15 cellular contexts compared by ENCODE assay signal in the genomic region with DNA sequence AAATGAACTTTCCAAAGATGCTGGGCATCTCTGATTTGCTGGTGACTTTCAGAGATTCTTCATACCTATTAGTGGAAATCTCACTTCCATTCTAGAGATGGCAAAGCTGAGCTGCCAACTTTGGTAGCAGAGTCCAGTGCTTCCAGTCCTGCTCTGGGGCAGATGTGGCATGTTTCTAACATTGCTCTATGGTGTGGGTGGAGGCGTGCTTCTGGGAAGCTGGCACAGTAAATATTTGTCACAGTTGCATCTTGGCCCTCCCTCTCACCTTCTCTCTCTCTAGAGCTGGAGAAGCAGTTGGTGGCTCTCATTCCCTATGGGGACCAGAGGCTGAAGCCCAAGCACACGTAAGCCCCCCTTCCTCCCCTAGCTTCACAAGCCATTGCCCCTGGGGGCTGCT.
A peak's percentile ranks its signal among the peaks of the same experiment; 100 is the strongest.
DNase-seq lines count a peak whose midpoint lies in the region; ATAC-seq and TF ChIP-seq lines count a peak whose summit lies in the region.
"Had no signal": no experiment of that assay in that cellular context is flagged by ENCODE, and none has a peak within 500 bp of the region (broad histone marks: within the 10 kb centered on the region; RNA-seq: fewer than 3 reads in every experiment).

No MANE protein-coding gene starts in this region.

- H3K9me3 ChIP-seq in neutrophil: no peaks in the 10 kb centered on the region

- peak overlapping the region; percentile 31 for H3K27ac Mint-ChIP-seq in T-helper 1 cell treated with Interleukin-12 subunit alpha and Interleukin-12 subunit beta and Interleukin-4 antibody, amounts not matched to agents 30 μg/mL and 1 μg/mL, for 36 hours
- peak overlapping the region; percentile 100 for H3K27ac Mint-ChIP-seq in dendritic cell treated with granulocyte-macrophage colony-stimulating factor and Interleukin-4, amounts not matched to agents 40 ng/mL and 50 ng/mL, for 4 days

- H3K4me1 Mint-ChIP-seq in T-helper 1 cell treated with Interleukin-12 subunit alpha and Interleukin-12 subunit beta and Interleukin-4 antibody, amounts not matched to agents 30 μg/mL and 1 μg/mL, for 36 hours (ENCODE audit: low read depth): peaks cover 43% of the 10 kb centered on the region
- H3K4me1 Mint-ChIP-seq in dendritic cell treated with granulocyte-macrophage colony-stimulating factor and Interleukin-4, amounts not matched to agents 40 ng/mL and 50 ng/mL, for 4 days (ENCODE audit: low read depth): peaks cover 67% of the 10 kb centered on the region

- no peak for TF ChIP-seq CTCF in KMS-11 (conservative IDR thresholded peaks at IDR 0.05; ENCODE audit: low read depth, low read length)
- no peak for TF ChIP-seq CTCF in neutrophil (IDR thresholded peaks at IDR 0.05)

- H3K27me3 Mint-ChIP-seq in T-helper 1 cell treated with Interleukin-12 subunit alpha and Interleukin-12 subunit beta and Interleukin-4 antibody, amounts not matched to agents 30 μg/mL and 1 μg/mL, for 36 hours (ENCODE audit: low read depth): no peaks in the 10 kb centered on the region
- H3K27me3 Mint-ChIP-seq in dendritic cell treated with granulocyte-macrophage colony-stimulating factor and Interleukin-4, amounts not matched to agents 40 ng/mL and 50 ng/mL, for 4 days: no peaks in the 10 kb centered on the region

- no peak overlapping the region for H3K9ac ChIP-seq in KMS-11

- H3K27ac ChIP-seq in KMS-11 (no peak overlapping the region), neutrophil (peak overlapping the region; percentile 69)
- H3K27ac ChIP-seq: epithelial cell of prostate had no signal

- no peaks in the 10 kb centered on the region for H3K79me2 ChIP-seq in KMS-11 (ENCODE audit: insufficient read depth, low read depth)

- ATAC-seq in HG03139 (IDR thresholded peaks at IDR 0.05; ENCODE audit: unreplicated experiment) (no peak), GM21390 (IDR thresholded peaks at IDR 0.05; ENCODE audit: unreplicated experiment) (no peak)
- ATAC-seq: Panc1 had no signal

- no peak overlapping the region for H2AFZ ChIP-seq in KMS-11 (ENCODE audit: low read depth)

- no peaks in the 10 kb centered on the region for H4K20me1 ChIP-seq in KMS-11 (ENCODE audit: insufficient read depth)

- no peaks in the 10 kb centered on the region for H3K36me3 ChIP-seq in KMS-11 (ENCODE audit: insufficient read depth)
- H3K36me3 ChIP-seq in neutrophil: peaks cover 84% of the 10 kb centered on the region

- DNase-seq in T-helper 1 cell (no peak), SHP77 treated with DMSO at 0.1 percent for 48 hours (lab: John Stamatoyannopoulos, UW) (no peak)
- DNase-seq: 8988T, Calu3, HCEC 1CT, NCI-H1694 treated with DMSO at 0.1 percent for 48 hours, NCI-H526 had no signal

- H3K36me3 Mint-ChIP-seq in T-helper 1 cell treated with Interleukin-12 subunit alpha and Interleukin-12 subunit beta and Interleukin-4 antibody, amounts not matched to agents 30 μg/mL and 1 μg/mL, for 36 hours (ENCODE audit: low read depth): peaks cover 31% of the 10 kb centered on the region
- peaks cover 98% of the 10 kb centered on the region for H3K36me3 Mint-ChIP-seq in dendritic cell treated with granulocyte-macrophage colony-stimulating factor and Interleukin-4, amounts not matched to agents 40 ng/mL and 50 ng/mL, for 4 days (ENCODE audit: low read depth)

- intact Hi-C loops in dendritic cell treated with granulocyte-macrophage colony-stimulating factor and Interleukin-4, amounts not matched to agents 40 ng/mL and 50 ng/mL, for 4 days (cut with micrococcal nuclease): no loop called here

- no peak overlapping the region for H3K4me3 ChIP-seq in KMS-11 (IDR thresholded peaks at IDR 0.05; ENCODE audit: insufficient read depth, low read depth, low read length)
- H3K4me3 ChIP-seq in neutrophil (ENCODE audit: low read depth in 1 of 2, low read length in 1 of 2): no peak overlapping the region

- peak overlapping the region; percentile 70; the same call in 1 of the 2 replicates for H3K4me2 ChIP-seq in KMS-11

- H3K27me3 ChIP-seq in KMS-11 (ENCODE audit: insufficient read depth, low read depth) (no peaks in the 10 kb centered on the region), neutrophil (no peaks in the 10 kb centered on the region)

- H3K9me3 Mint-ChIP-seq in T-helper 1 cell treated with Interleukin-12 subunit alpha and Interleukin-12 subunit beta and Interleukin-4 antibody, amounts not matched to agents 30 μg/mL and 1 μg/mL, for 36 hours: no peaks in the 10 kb centered on the region
- H3K9me3 Mint-ChIP-seq in dendritic cell treated with granulocyte-macrophage colony-stimulating factor and Interleukin-4, amounts not matched to agents 40 ng/mL and 50 ng/mL, for 4 days: no peaks in the 10 kb centered on the region

- H3K4me1 ChIP-seq in KMS-11 (ENCODE audit: low read depth, poor library complexity, severe bottlenecking) (peaks cover 26% of the 10 kb centered on the region), neutrophil (ENCODE audit: control insufficient read depth in 1 of 2, insufficient read depth in 1 of 2, low read depth in 1 of 2, low read length in 1 of 2) (peaks cover 25 to 26% of the 10 kb centered on the region in 2 experiments)

- H3K4me3 Mint-ChIP-seq in T-helper 1 cell treated with Interleukin-12 subunit alpha and Interleukin-12 subunit beta and Interleukin-4 antibody, amounts not matched to agents 30 μg/mL and 1 μg/mL, for 36 hours: peak overlapping the region; percentile 99
- peak overlapping the region; percentile 99 for H3K4me3 Mint-ChIP-seq in dendritic cell treated with granulocyte-macrophage colony-stimulating factor and Interleukin-4, amounts not matched to agents 40 ng/mL and 50 ng/mL, for 4 days
